In genomic region chr21:17539743-17540341, GRCh38 we compare ENCODE assay signal across 19 cellular contexts. TPM values are rescaled to one million over a fixed set of nuclear protein-coding genes. Genes with fewer than 3 reads are reported as not detected.
DNase-seq lines count a peak whose midpoint lies in the region; ATAC-seq and TF ChIP-seq lines count a peak whose summit lies in the region.
"Had no signal": no experiment of that assay in that cellular context is flagged by ENCODE, and none has a peak within 500 bp of the region (broad histone marks: within the 10 kb centered on the region; RNA-seq: fewer than 3 reads in every experiment).

No MANE protein-coding gene starts in this region.

- H3K9me3 Mint-ChIP-seq in activated naive CD8-positive, alpha-beta T cell treated with anti-CD3 and anti-CD28 coated beads for 36 hours = no peaks in the 10 kb centered on the region
- H3K9me3 Mint-ChIP-seq in type B pancreatic cell = peaks cover 8% of the 10 kb centered on the region
- H3K9me3 Mint-ChIP-seq in naive thymus-derived CD4-positive, alpha-beta T cell = peaks cover 0 to 5% (median 0%) of the 10 kb centered on the region in 11 donors

- no peak for TF ChIP-seq CTCF in mucosa of descending colon (IDR thresholded peaks at IDR 0.05)
- TF ChIP-seq CTCF in type B pancreatic cell (conservative IDR thresholded peaks at IDR 0.05) = no peak

- no peaks in the 10 kb centered on the region for H3K36me3 ChIP-seq in mucosa of descending colon (ENCODE audit: low read depth)
- H3K36me3 ChIP-seq in naive thymus-derived CD4-positive, alpha-beta T cell (ENCODE audit: control insufficient read depth in 2 of 3, insufficient read depth in 3 of 3, low read length in 3 of 3) = no peaks in the 10 kb centered on the region
- H3K36me3 ChIP-seq: Peyer's patch had no signal

- POLR2A ChIA-PET in naive thymus-derived CD4-positive, alpha-beta T cell (lab: Charles Lee) = no interaction called here

- no peaks in the 10 kb centered on the region for H3K4me1 Mint-ChIP-seq in activated naive CD8-positive, alpha-beta T cell treated with anti-CD3 and anti-CD28 coated beads for 36 hours
- H3K4me1 Mint-ChIP-seq in type B pancreatic cell (ENCODE audit: unreplicated experiment) = peaks cover 46% of the 10 kb centered on the region
- peaks cover 0 to 4% (median 0%) of the 10 kb centered on the region in 7 donors for H3K4me1 Mint-ChIP-seq in naive thymus-derived CD4-positive, alpha-beta T cell

- no peak overlapping the region for H3K4me3 Mint-ChIP-seq in activated naive CD8-positive, alpha-beta T cell treated with anti-CD3 and anti-CD28 coated beads for 36 hours
- no peak overlapping the region for H3K4me3 Mint-ChIP-seq in type B pancreatic cell
- H3K4me3 Mint-ChIP-seq in naive thymus-derived CD4-positive, alpha-beta T cell = no peak overlapping the region
- H3K4me3 Mint-ChIP-seq: H9 had no signal

- H3K4me1 ChIP-seq in mucosa of descending colon (ENCODE audit: low read depth) = peaks cover 13% of the 10 kb centered on the region
- H3K4me1 ChIP-seq in naive thymus-derived CD4-positive, alpha-beta T cell (ENCODE audit: control insufficient read depth in 2 of 2, insufficient read depth in 2 of 2, low read length in 2 of 2) = no peaks in the 10 kb centered on the region

- DNase-seq in SIG-M5 treated with dmso at 0.1 percent for 504 hours (lab: John Stamatoyannopoulos, UW; ENCODE audit: unreplicated experiment) (peak; percentile 6), SIG-M5 (lab: John Stamatoyannopoulos, UW) (no peak), MV-4-11 (lab: John Stamatoyannopoulos, UW) (peak; percentile 78), dermis blood vessel endothelial cell (peak; percentile 19), mucosa of descending colon (no peak), type B pancreatic cell (ENCODE audit: extremely low spot score, unreplicated experiment) (no peak)
- DNase-seq in activated naive CD8-positive, alpha-beta T cell treated with anti-CD3 and anti-CD28 coated beads for 36 hours = no peak
- DNase-seq in naive thymus-derived CD4-positive, alpha-beta T cell = no peak
- DNase-seq: DMS 273 treated with DMSO at 0.1 percent for 48 hours; H9; NCI-H1436; NCI-H2029; NCI-H2171; NCI-H446; NK-92 treated with Interleukin-12 subunit alpha and Interleukin-12 subunit beta, amount 100 ng/mL, for 24 hours; Peyer's patch; SHP77 had no signal

- H3K27ac ChIP-seq in naive thymus-derived CD4-positive, alpha-beta T cell (ENCODE audit: low read depth, low read length) = no peak overlapping the region
- H3K27ac ChIP-seq: 22Rv1, HL-60, Peyer's patch had no signal

- intact Hi-C loops in mucosa of descending colon (cut with DNase I, micrococcal nuclease) = no loop called here
- intact Hi-C loops in naive thymus-derived CD4-positive, alpha-beta T cell (cut with micrococcal nuclease) = loop anchor here in 1 of 2 donors (10.0 kb wide), 1 partner anchor 65 kb away; no protein-coding TSS in a partner anchor

- H3K27me3 ChIP-seq in naive thymus-derived CD4-positive, alpha-beta T cell (ENCODE audit: control insufficient read depth in 2 of 2, insufficient read depth in 2 of 2, low read length in 2 of 2) = no peaks in the 10 kb centered on the region
- H3K27me3 ChIP-seq: Peyer's patch had no signal

- H3K27me3 Mint-ChIP-seq in activated naive CD8-positive, alpha-beta T cell treated with anti-CD3 and anti-CD28 coated beads for 36 hours = peaks cover 3% of the 10 kb centered on the region
- H3K27me3 Mint-ChIP-seq in type B pancreatic cell = no peaks in the 10 kb centered on the region
- peaks cover 0 to 16% (median 5%) of the 10 kb centered on the region in 5 donors for H3K27me3 Mint-ChIP-seq in naive thymus-derived CD4-positive, alpha-beta T cell

- H3K36me3 Mint-ChIP-seq in activated naive CD8-positive, alpha-beta T cell treated with anti-CD3 and anti-CD28 coated beads for 36 hours = no peaks in the 10 kb centered on the region
- H3K36me3 Mint-ChIP-seq in type B pancreatic cell = peaks cover 39% of the 10 kb centered on the region
- H3K36me3 Mint-ChIP-seq in naive thymus-derived CD4-positive, alpha-beta T cell = peaks cover 0 to 6% (median 0%) of the 10 kb centered on the region in 5 donors

- no peak overlapping the region for H3K4me3 ChIP-seq in mucosa of descending colon
- H3K4me3 ChIP-seq in naive thymus-derived CD4-positive, alpha-beta T cell (ENCODE audit: low read length) = no peak overlapping the region
- H3K4me3 ChIP-seq: Peyer's patch had no signal

- no peak overlapping the region for H3K27ac Mint-ChIP-seq in activated naive CD8-positive, alpha-beta T cell treated with anti-CD3 and anti-CD28 coated beads for 36 hours
- no peak overlapping the region for H3K27ac Mint-ChIP-seq in type B pancreatic cell
- no peak overlapping the region for H3K27ac Mint-ChIP-seq in naive thymus-derived CD4-positive, alpha-beta T cell

- CTCF ChIA-PET in naive thymus-derived CD4-positive, alpha-beta T cell (lab: Charles Lee) = no interaction called here

- no peaks in the 10 kb centered on the region for H3K9me3 ChIP-seq in mucosa of descending colon
- H3K9me3 ChIP-seq in naive thymus-derived CD4-positive, alpha-beta T cell (ENCODE audit: control insufficient read depth in 2 of 3, low read length in 3 of 3) = no peaks in the 10 kb centered on the region
- H3K9me3 ChIP-seq: Peyer's patch had no signal

- ATAC-seq in mucosa of descending colon = peak; percentile 17
- ATAC-seq in naive thymus-derived CD4-positive, alpha-beta T cell = no peak

RNA-seq across cellular contexts. Expression of gene CXADR, which starts 27.0 kb away (rescaled TPM):
- total RNA-seq in dermis blood vessel endothelial cell (66.5 and 87.5 TPM in 2 replicates), mucosa of descending colon (10 to 100 TPM; 31.5 to 85.9 (median 85.4) TPM), type B pancreatic cell (ENCODE audit: low replicate concordance) (47.3 and 52.1 TPM in 2 replicates)
- total RNA-seq in activated naive CD8-positive, alpha-beta T cell treated with anti-CD3 and anti-CD28 coated beads for 36 hours = under 1 TPM; 0.56 to 0.92 TPM
- 1 to 10 TPM in 1 of 5 experiments, under 1 TPM in 4; 0.12 to 1.8 (median 0.51) TPM for total RNA-seq in naive thymus-derived CD4-positive, alpha-beta T cell
- 1 to 10 TPM; 1.5 to 2.4 TPM for polyA plus RNA-seq in naive thymus-derived CD4-positive, alpha-beta T cell

Comparison
In these comparisons a context has a peak if more than half of its experiments do, and no peak if none do; other contexts are left out.
1. DNase-seq: peak in SIG-M5 treated with dmso at 0.1 percent for 504 hours (single experiment), MV-4-11 (single experiment) and dermis blood vessel endothelial cell (single experiment); none in SIG-M5 (single experiment), mucosa of descending colon (0 of 3), activated naive CD8-positive, alpha-beta T cell treated with anti-CD3 and anti-CD28 coated beads for 36 hours (single experiment), type B pancreatic cell (single experiment) and naive thymus-derived CD4-positive, alpha-beta T cell (0 of 9).
2. RNA of gene CXADR, which starts 27.0 kb away (total RNA-seq): 31.5 to 85.9 TPM in mucosa of descending colon, 66.5 to 87.5 TPM in dermis blood vessel endothelial cell and 47.3 to 52.1 TPM in type B pancreatic cell; 0.56 to 0.92 TPM in activated naive CD8-positive, alpha-beta T cell treated with anti-CD3 and anti-CD28 coated beads for 36 hours and 0.12 to 1.8 TPM in naive thymus-derived CD4-positive, alpha-beta T cell; every median in the first group is over 10 times any median in the second.